1 cellular context compared by ENCODE assay signal in genomic region chr9:131690950-131691573, GRCh38.
TF ChIP-seq lines count a peak whose summit lies in the region.

No MANE protein-coding gene starts in this region.

TF ChIP-seq in GM12878, 131 proteins besides CTCF, POLR2A, EP300 and RAD21:
- 0 out of 2 replicates have a peak, but pooled peaks have one; percentile 11 for TF ChIP-seq RAD51 (IDR thresholded peaks at IDR 0.05)
- TF ChIP-seq RBBP5 (conservative IDR thresholded peaks at IDR 0.05), result no peak
- no peak for TF ChIP-seq PAX5 (IDR thresholded peaks at IDR 0.05; ENCODE audit: borderline replicate concordance, low read depth, low read length)
- TF ChIP-seq TCF7 (IDR thresholded peaks at IDR 0.05; ENCODE audit: borderline replicate concordance), result peak; percentile 62; the same call in 1 of the 2 replicates
- peak; percentile 83 for TF ChIP-seq MTA2 (IDR thresholded peaks at IDR 0.05; ENCODE audit: low read depth)
- TF ChIP-seq YBX1 (IDR thresholded peaks at IDR 0.05), result no peak
- TF ChIP-seq PKNOX1 (IDR thresholded peaks at IDR 0.05), result peak; percentile 94
- TF ChIP-seq CEBPZ (IDR thresholded peaks at IDR 0.05; ENCODE audit: low read depth, low read length), result no peak
- TF ChIP-seq YY1 (IDR thresholded peaks at IDR 0.05; ENCODE audit: low read depth, low read length), result no peak
- no peak for TF ChIP-seq ATF3 (IDR thresholded peaks at IDR 0.05; ENCODE audit: borderline replicate concordance, extremely low read depth, low read depth, low read length)
- TF ChIP-seq SMAD1 (IDR thresholded peaks at IDR 0.05; ENCODE audit: low read depth, partially characterized antibody), result no peak
- peak; percentile 43 for TF ChIP-seq SKIL (IDR thresholded peaks at IDR 0.05; ENCODE audit: low read depth, poor library complexity, severe bottlenecking)
- TF ChIP-seq RUNX3 (IDR thresholded peaks at IDR 0.05; ENCODE audit: low read length), result peak; percentile 50
- no peak for TF ChIP-seq FOXM1 (IDR thresholded peaks at IDR 0.05; ENCODE audit: low read depth, low read length)
- 0 out of 2 replicates have a peak, but pooled peaks have one; percentile 30 for TF ChIP-seq DPF2 (IDR thresholded peaks at IDR 0.05)
- peak; percentile 40; the same call in 1 of the 2 replicates for TF ChIP-seq NR2F1 (conservative IDR thresholded peaks at IDR 0.05)
- TF ChIP-seq CEBPB (IDR thresholded peaks at IDR 0.05; ENCODE audit: borderline replicate concordance in 1 of 2, low read depth in 2 of 2, low read length in 2 of 2), result no peak
- no peak for TF ChIP-seq CREM (IDR thresholded peaks at IDR 0.05; ENCODE audit: low read depth)
- TF ChIP-seq TBL1XR1 (IDR thresholded peaks at IDR 0.05; ENCODE audit: low read depth, low read length), result 0 out of 2 replicates have a peak, but pooled peaks have one; percentile 25
- no peak for TF ChIP-seq LARP7 (IDR thresholded peaks at IDR 0.05)
- no peak for TF ChIP-seq FOXK2 (IDR thresholded peaks at IDR 0.05)
- no peak for TF ChIP-seq SPI1 (IDR thresholded peaks at IDR 0.05; ENCODE audit: borderline replicate concordance, insufficient read depth, low read depth, low read length)
- no peak for TF ChIP-seq NR2C2 (IDR thresholded peaks at IDR 0.05; ENCODE audit: borderline replicate concordance, control insufficient read depth, insufficient read length, low read depth)
- 0 out of 4 replicates have a peak, but pooled peaks of 1 of the 2 experiments have one; percentile 7 for TF ChIP-seq IKZF2 (IDR thresholded peaks at IDR 0.05)
- no peak for TF ChIP-seq GATAD2B (conservative IDR thresholded peaks at IDR 0.05; ENCODE audit: low read depth)
- no peak for TF ChIP-seq RB1 (IDR thresholded peaks at IDR 0.05; ENCODE audit: borderline replicate concordance)
- no peak for TF ChIP-seq ZNF24 (IDR thresholded peaks at IDR 0.05)
